12 cellular contexts compared by ENCODE assay signal in the genomic region with DNA sequence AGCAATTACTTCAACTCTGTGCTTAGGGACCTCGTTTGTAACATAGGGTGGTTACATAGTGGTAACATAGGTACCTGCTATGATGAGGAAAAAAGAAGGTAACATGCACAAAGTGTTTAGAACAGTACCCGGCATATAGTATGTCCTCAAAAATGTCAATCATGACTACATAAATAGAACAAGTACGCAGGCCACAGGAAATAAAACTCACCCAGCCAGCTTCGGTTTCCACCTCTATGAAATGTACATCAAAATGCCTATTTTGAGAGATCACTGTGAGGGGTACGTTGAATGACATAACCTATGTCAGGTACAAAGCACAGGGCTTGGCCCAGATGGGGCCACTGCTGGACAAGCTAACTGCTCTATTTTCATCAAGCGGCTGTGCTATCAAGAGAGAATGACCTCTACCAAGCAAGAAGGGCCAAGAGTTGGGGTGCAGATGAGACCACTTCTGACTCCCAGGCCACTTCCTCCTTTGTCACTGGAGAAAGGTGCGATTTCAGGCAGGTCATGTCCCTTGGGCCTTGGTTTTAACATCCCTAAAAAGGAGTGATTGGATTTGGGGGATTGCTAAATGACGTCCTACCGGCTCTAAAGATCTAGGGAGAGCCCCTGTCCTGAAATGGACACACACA. TPM values are rescaled to one million over a fixed set of nuclear protein-coding genes. Genes with fewer than 3 reads are reported as not detected.
DNase-seq lines count a peak whose midpoint lies in the region; ATAC-seq and TF ChIP-seq lines count a peak whose summit lies in the region.
"Had no signal": no experiment of that assay in that cellular context is flagged by ENCODE, and none has a peak within 500 bp of the region (broad histone marks: within the 10 kb centered on the region; RNA-seq: fewer than 3 reads in every experiment).

No MANE protein-coding gene starts in this region.

- no peak for TF ChIP-seq CTCF in Loucy (conservative IDR thresholded peaks at IDR 0.05; ENCODE audit: low read length)
- TF ChIP-seq CTCF in activated CD8-positive, alpha-beta T cell treated with anti-CD3 and anti-CD28 coated beads for 36 hours (IDR thresholded peaks at IDR 0.05) = no peak

- no peak overlapping the region for H2AFZ ChIP-seq in Loucy (ENCODE audit: low read length)

- DNase-seq in activated CD8-positive, alpha-beta T cell treated with anti-CD3 and anti-CD28 coated beads for 36 hours = no peak
- DNase-seq in NCI-H128 (lab: John Stamatoyannopoulos, UW; ENCODE audit: unreplicated experiment) = no peak
- DNase-seq: GF-D8, hippocampal formation, NCI-H1105 treated with DMSO at 0.1 percent for 48 hours, T-helper 17 cell had no signal

- H3K9me3 ChIP-seq in BLaER1 (no peaks in the 10 kb centered on the region), Loucy (ENCODE audit: insufficient read depth, low read depth, low read length) (no peaks in the 10 kb centered on the region)

- H3K9me2 ChIP-seq in Loucy (replicated peaks; ENCODE audit: low read depth, low read length) = no peaks in the 10 kb centered on the region

- H3K36me3 ChIP-seq in BLaER1 (no peaks in the 10 kb centered on the region), Loucy (ENCODE audit: insufficient read depth, low read length) (no peaks in the 10 kb centered on the region)

- intact Hi-C loops in activated CD8-positive, alpha-beta T cell treated with anti-CD3 and anti-CD28 coated beads for 36 hours (cut with micrococcal nuclease) = no loop called here

- H3K79me2 ChIP-seq in Loucy (ENCODE audit: insufficient read depth, low read length) = no peaks in the 10 kb centered on the region

- H3K4me1 ChIP-seq in BLaER1 = peaks cover 46% of the 10 kb centered on the region
- H3K4me1 ChIP-seq in Loucy (ENCODE audit: insufficient read depth, low read length, poor library complexity, severe bottlenecking) = peaks cover 26% of the 10 kb centered on the region

- H3K27me3 ChIP-seq in BLaER1 (no peaks in the 10 kb centered on the region), Loucy (ENCODE audit: insufficient read depth, low read length, poor library complexity, severe bottlenecking) (no peaks in the 10 kb centered on the region)

- H3K9ac ChIP-seq in BLaER1 = no peak overlapping the region
- no peak overlapping the region for H3K9ac ChIP-seq in Loucy (ENCODE audit: low read depth, low read length, poor library complexity, severe bottlenecking)

- H4K20me1 ChIP-seq in BLaER1 (no peaks in the 10 kb centered on the region), Loucy (ENCODE audit: insufficient read depth, low read length, poor library complexity, severe bottlenecking) (no peaks in the 10 kb centered on the region)

- peaks cover 5% of the 10 kb centered on the region for H3K27me3 Mint-ChIP-seq in activated CD8-positive, alpha-beta T cell treated with anti-CD3 and anti-CD28 coated beads for 36 hours

- no peak overlapping the region for H3K4me3 Mint-ChIP-seq in activated CD8-positive, alpha-beta T cell treated with anti-CD3 and anti-CD28 coated beads for 36 hours
- H3K4me3 Mint-ChIP-seq: T-helper 17 cell had no signal

- H3K4me1 Mint-ChIP-seq in activated CD8-positive, alpha-beta T cell treated with anti-CD3 and anti-CD28 coated beads for 36 hours (ENCODE audit: low read depth) = peaks cover 10% of the 10 kb centered on the region
- H3K4me1 Mint-ChIP-seq: T-helper 17 cell had no signal

- no peaks in the 10 kb centered on the region for H3K36me3 Mint-ChIP-seq in activated CD8-positive, alpha-beta T cell treated with anti-CD3 and anti-CD28 coated beads for 36 hours (ENCODE audit: low read depth)

- H3K9me3 Mint-ChIP-seq in activated CD8-positive, alpha-beta T cell treated with anti-CD3 and anti-CD28 coated beads for 36 hours = no peaks in the 10 kb centered on the region

- ATAC-seq in GM19025 (IDR thresholded peaks at IDR 0.05; ENCODE audit: low read depth, unreplicated experiment) (peak; percentile 34), HG02798 (IDR thresholded peaks at IDR 0.05; ENCODE audit: poor library complexity, unreplicated experiment) (peak; percentile 32), HG02970 (IDR thresholded peaks at IDR 0.05; ENCODE audit: low FRiP score, unreplicated experiment) (no peak), GM21576 (IDR thresholded peaks at IDR 0.05; ENCODE audit: unreplicated experiment) (no peak)
- ATAC-seq in activated CD8-positive, alpha-beta T cell treated with anti-CD3 and anti-CD28 coated beads for 36 hours = no peak
- ATAC-seq: T-helper 17 cell had no signal

- H3F3A ChIP-seq in Loucy (ENCODE audit: low read depth) = no peaks in the 10 kb centered on the region

- POLR2A ChIA-PET in activated CD8-positive, alpha-beta T cell treated with anti-CD3 and anti-CD28 coated beads for 36 hours (lab: Charles Lee) = no interaction called here

- no peak overlapping the region for H3K4me3 ChIP-seq in BLaER1
- H3K4me3 ChIP-seq in Loucy (ENCODE audit: low read length, poor library complexity, severe bottlenecking) = no peak overlapping the region

- H3K27ac Mint-ChIP-seq in activated CD8-positive, alpha-beta T cell treated with anti-CD3 and anti-CD28 coated beads for 36 hours = no peak overlapping the region
- H3K27ac Mint-ChIP-seq: T-helper 17 cell had no signal

- peak overlapping the region; percentile 33 for H3K4me2 ChIP-seq in BLaER1
- H3K4me2 ChIP-seq in Loucy (ENCODE audit: low read depth, low read length, poor library complexity, severe bottlenecking) = peak overlapping the region; percentile 12

- H3K27ac ChIP-seq in BLaER1 = no peak overlapping the region

- CTCF ChIA-PET in activated CD8-positive, alpha-beta T cell treated with anti-CD3 and anti-CD28 coated beads for 36 hours (lab: Charles Lee) = interaction anchor here (0.9 to 2.1 kb wide), 3 partner anchors 13 to 103 kb away, joined by 3 to 8 read pairs (median 3); no protein-coding TSS in a partner anchor

RNA-seq across cellular contexts. Expression of a gene that starts 45.4 kb away (rescaled TPM):
- 100 to 1,000 TPM; 224 to 231 TPM for total RNA-seq in activated CD8-positive, alpha-beta T cell treated with anti-CD3 and anti-CD28 coated beads for 36 hours

Comparison
In these comparisons a context has a peak if more than half of its experiments do, and no peak if none do; other contexts are left out.
1. ATAC-seq: peak in GM19025 (single experiment) and HG02798 (single experiment); none in HG02970 (single experiment), activated CD8-positive, alpha-beta T cell treated with anti-CD3 and anti-CD28 coated beads for 36 hours (single experiment) and GM21576 (single experiment).